8 cellular contexts compared by ENCODE assay signal in the genomic region with DNA sequence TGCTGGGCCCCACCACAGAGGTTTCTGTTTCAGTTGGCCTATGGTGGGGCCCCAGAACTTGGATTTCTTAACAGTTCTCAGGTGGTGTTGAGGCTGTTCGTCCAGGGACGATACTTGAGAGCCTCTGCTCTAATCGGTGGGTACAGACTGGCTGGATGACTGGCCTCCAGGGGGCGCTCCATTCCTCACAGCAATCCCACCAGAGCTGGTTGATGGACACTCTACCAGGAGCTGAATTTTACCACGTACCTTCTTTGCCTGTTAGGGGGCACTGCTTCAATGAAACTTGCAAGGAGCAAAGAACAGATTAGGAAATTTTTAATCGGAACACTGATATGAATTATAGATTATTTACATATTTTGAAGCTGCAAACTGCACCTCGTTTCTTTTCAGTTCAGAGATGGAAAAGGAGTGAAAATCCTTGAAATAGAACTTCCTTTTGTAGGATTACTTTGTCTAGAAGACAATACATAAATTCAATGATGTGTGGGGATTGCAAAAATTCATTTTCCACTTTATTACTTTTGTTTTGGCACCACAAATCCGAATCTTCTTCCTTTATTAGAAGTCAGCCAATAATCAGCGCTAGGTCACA. TPM values are rescaled to one million over a fixed set of nuclear protein-coding genes. Genes with fewer than 3 reads are reported as not detected.
A peak's percentile ranks its signal among the peaks of the same experiment; 100 is the strongest.
DNase-seq lines count a peak whose midpoint lies in the region; ATAC-seq, FAIRE-seq and TF ChIP-seq lines count a peak whose summit lies in the region.

No MANE protein-coding gene starts in this region.

- peak; percentile 23 for FAIRE-seq in G401.6 (lab: Jason Lieb, UNC)

- H3K4me1 ChIP-seq in upper lobe of right lung: peaks cover 4% of the 10 kb centered on the region

- ATAC-seq in GM21737 (IDR thresholded peaks at IDR 0.05; ENCODE audit: unreplicated experiment) (peak; percentile 94), upper lobe of right lung (peak; percentile 100)

- TF ChIP-seq CTCF in upper lobe of right lung (IDR thresholded peaks at IDR 0.05): peak; percentile 92

- in situ Hi-C loops in SK-MEL-5 (cut with HindIII; ENCODE audit: low pct_unique_long_range_greater_than_20kb, low sequenced_read_pairs): no loop called here

- peak; percentile 81 for DNase-seq in Jurkat, Clone E6-1 (ENCODE audit: low read depth, low spot score)
- peak; percentile 95 for DNase-seq in SK-MEL-5 (ENCODE audit: low read depth, low spot score)
- DNase-seq in activated naive CD4-positive, alpha-beta T cell treated with Interleukin-2 at 50 U/mL for 16 hours: peak; percentile 87
- DNase-seq in head of caudate nucleus: peak; percentile 60 to 96 (median 88)
- DNase-seq in pons (ENCODE audit: low spot score): peak; percentile 89
- DNase-seq in upper lobe of right lung: peak; percentile 93

- H3K4me3 ChIP-seq in Jurkat, Clone E6-1 (ENCODE audit: low read length): no peak overlapping the region
- H3K4me3 ChIP-seq in upper lobe of right lung: no peak overlapping the region

- intact Hi-C loops in head of caudate nucleus (cut with DNase I): no loop called here
- intact Hi-C loops in upper lobe of right lung (cut with DNase I): loop anchor here (10.0 kb wide), 1 partner anchor 78 kb away; no protein-coding TSS in a partner anchor

- no peaks in the 10 kb centered on the region for H3K27me3 ChIP-seq in upper lobe of right lung

- no peaks in the 10 kb centered on the region for H3K9me3 ChIP-seq in upper lobe of right lung

- H3K36me3 ChIP-seq in upper lobe of right lung: no peaks in the 10 kb centered on the region

- no peak overlapping the region for H3K27ac ChIP-seq in upper lobe of right lung

RNA-seq across cellular contexts. Expression of gene KBTBD2, which starts 44.8 kb away (rescaled TPM):
- 26.2 TPM for polyA plus RNA-seq in Jurkat, Clone E6-1 (2012; ENCODE audit: insufficient read depth, insufficient read length)
- 74.9 and 76.4 TPM in 2 replicates for total RNA-seq in SK-MEL-5 (2014; rRNA removed; shearing (Covaris generic))
- 41.1 and 52.8 TPM in 2 replicates for polyA plus RNA-seq in SK-MEL-5 (2015; cell fraction: cytosol; rRNA removed)
- 43.4 and 70.5 TPM in 2 replicates for polyA plus RNA-seq in SK-MEL-5 (2015; cell fraction: nucleus; rRNA removed)
- 44.7 TPM for total RNA-seq in upper lobe of right lung
